Comparison of ENCODE assay signal across 9 cellular contexts in the genomic region with DNA sequence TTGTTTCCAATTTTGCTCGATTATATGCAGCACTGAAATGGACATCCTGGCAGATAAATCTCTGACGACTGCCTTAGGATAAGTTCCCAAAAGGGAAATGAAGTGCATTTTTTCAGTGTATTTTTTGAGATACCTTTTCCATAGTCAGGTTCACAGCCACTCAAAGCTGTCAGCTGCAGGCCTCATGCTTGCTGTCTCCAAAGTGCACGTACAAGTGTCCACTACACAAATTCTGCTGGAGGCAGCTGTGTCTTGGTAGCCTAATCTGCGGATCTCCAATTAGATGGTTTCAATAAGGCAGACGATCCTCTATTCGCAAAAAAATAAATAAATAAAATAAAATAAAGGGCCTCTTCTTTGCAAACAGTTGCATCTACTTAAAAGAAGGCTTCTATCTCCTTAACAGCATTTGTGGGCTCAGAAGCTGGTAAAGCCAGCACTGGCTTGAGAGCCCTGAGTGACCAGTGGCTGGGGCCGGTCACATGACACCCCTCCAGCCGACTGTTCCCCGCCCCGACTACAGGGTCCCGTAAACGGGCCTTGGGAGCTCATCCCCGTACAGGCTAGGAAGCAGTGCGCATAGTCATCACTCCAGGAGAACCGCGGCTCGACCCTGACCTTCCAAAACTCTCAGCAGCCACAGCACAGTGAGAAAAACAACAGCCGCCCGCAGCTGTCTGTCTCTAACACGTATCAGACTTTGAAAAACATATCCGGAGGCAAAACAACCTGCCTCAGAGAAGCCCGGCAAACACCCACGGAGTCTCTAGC. TPM values are rescaled to one million over a fixed set of nuclear protein-coding genes. Genes with fewer than 3 reads are reported as not detected.
DNase-seq lines count a peak whose midpoint lies in the region; ATAC-seq, FAIRE-seq and TF ChIP-seq lines count a peak whose summit lies in the region.
"Had no signal": no experiment of that assay in that cellular context is flagged by ENCODE, and none has a peak within 500 bp of the region (broad histone marks: within the 10 kb centered on the region; RNA-seq: fewer than 3 reads in every experiment).

No MANE protein-coding gene starts in this region.

- H3K36me3 Mint-ChIP-seq in naive thymus-derived CD8-positive, alpha-beta T cell, result no peaks in the 10 kb centered on the region

- H3K9me3 Mint-ChIP-seq in naive thymus-derived CD8-positive, alpha-beta T cell, result no peaks in the 10 kb centered on the region

- POLR2A ChIA-PET in naive thymus-derived CD8-positive, alpha-beta T cell (lab: Charles Lee), result interaction anchor here (0.8 to 1.5 kb wide), 6 partner anchors 8 to 77 kb away, joined by 3 to 5 read pairs (median 4); a partner anchor contains a TSS

- peak overlapping the region; percentile 65 for H3K27ac ChIP-seq in upper lobe of right lung

- intact Hi-C loops in upper lobe of right lung (cut with DNase I), result no loop called here

- no peaks in the 10 kb centered on the region for H3K9me3 ChIP-seq in upper lobe of right lung
- H3K9me3 ChIP-seq: BE2C had no signal

- FAIRE-seq in frontal cortex (lab: Jason Lieb, UNC), result no peak

- DNase-seq in activated effector memory CD4-positive, alpha-beta T cell treated with anti-CD3 and anti-CD28 coated beads, Interleukin-2, amount 50 U/mL, for 16 hours, result peak; percentile 57
- no peak for DNase-seq in activated effector memory CD4-positive, alpha-beta T cell treated with Interleukin-2 at 50 U/mL for 16 hours
- DNase-seq in frontal cortex (ENCODE audit: low spot score in 2 of 2) (peak; percentile 77 to 85), upper lobe of right lung (peak; percentile 81), Kasumi-1 (lab: John Stamatoyannopoulos, UW) (no peak), NCI-H345 (lab: John Stamatoyannopoulos, UW) (no peak)
- DNase-seq in naive thymus-derived CD8-positive, alpha-beta T cell, result peak in 6 of 10 donors; percentile 12 to 65 (median 33)
- DNase-seq in activated CD8-positive, alpha-beta memory T cell treated with anti-CD3 and anti-CD28 coated beads for 24 hours, result no peak
- DNase-seq: BE2C had no signal

- peak overlapping the region; percentile 36 for H3K4me3 ChIP-seq in upper lobe of right lung

- peak overlapping the region in 9 of 10 donors; percentile 86 to 99 (median 95) for H3K27ac Mint-ChIP-seq in naive thymus-derived CD8-positive, alpha-beta T cell

- no peak for TF ChIP-seq CTCF in upper lobe of right lung (IDR thresholded peaks at IDR 0.05)

- H3K36me3 ChIP-seq in upper lobe of right lung, result no peaks in the 10 kb centered on the region
- H3K36me3 ChIP-seq: BE2C had no signal

- H3K4me3 Mint-ChIP-seq in naive thymus-derived CD8-positive, alpha-beta T cell, result peak overlapping the region in 9 of 10 donors; percentile 55 to 88 (median 73)

- peaks cover 14 to 80% (median 50%) of the 10 kb centered on the region in 4 donors for H3K4me1 Mint-ChIP-seq in naive thymus-derived CD8-positive, alpha-beta T cell

- ATAC-seq in naive thymus-derived CD8-positive, alpha-beta T cell, result peak; percentile 30 to 51
- peak; percentile 75 for ATAC-seq in upper lobe of right lung

- H3K27me3 ChIP-seq in upper lobe of right lung, result no peaks in the 10 kb centered on the region
- H3K27me3 ChIP-seq: BE2C had no signal

- H3K27me3 Mint-ChIP-seq in naive thymus-derived CD8-positive, alpha-beta T cell, result peaks cover 0 to 6% (median 0%) of the 10 kb centered on the region in 5 donors

- H3K4me1 ChIP-seq in upper lobe of right lung, result peaks cover 47% of the 10 kb centered on the region
- H3K4me1 ChIP-seq: BE2C had no signal

RNA-seq across cellular contexts. Expression of a gene that starts 18.8 kb away (rescaled TPM):
- total RNA-seq in frontal cortex (3.3 TPM), upper lobe of right lung (33.3 TPM)
- 10 to 100 TPM; 26.4 to 30.0 TPM for total RNA-seq in naive thymus-derived CD8-positive, alpha-beta T cell
- 1 to 10 TPM; 1.9 to 5.7 (median 2.7) TPM for polyA plus RNA-seq in naive thymus-derived CD8-positive, alpha-beta T cell

Comparison
In these comparisons a context has a peak if more than half of its experiments do, and no peak if none do; other contexts are left out.
1. DNase-seq: peak in activated effector memory CD4-positive, alpha-beta T cell treated with anti-CD3 and anti-CD28 coated beads, Interleukin-2, amount 50 U/mL, for 16 hours (single experiment), frontal cortex (2 of 2), naive thymus-derived CD8-positive, alpha-beta T cell (6 of 10) and upper lobe of right lung (single experiment); none in activated effector memory CD4-positive, alpha-beta T cell treated with Interleukin-2 at 50 U/mL for 16 hours (single experiment), activated CD8-positive, alpha-beta memory T cell treated with anti-CD3 and anti-CD28 coated beads for 24 hours (single experiment), Kasumi-1 (0 of 2) and NCI-H345 (single experiment).